Comparison of ENCODE assay signal across 14 cellular contexts in genomic region chr20:17663040-17663399, GRCh38. TPM values are rescaled to one million over a fixed set of nuclear protein-coding genes. Genes with fewer than 3 reads are reported as not detected.
DNase-seq lines count a peak whose midpoint lies in the region; ATAC-seq and TF ChIP-seq lines count a peak whose summit lies in the region.
"Had no signal": no experiment of that assay in that cellular context is flagged by ENCODE, and none has a peak within 500 bp of the region (broad histone marks: within the 10 kb centered on the region; RNA-seq: fewer than 3 reads in every experiment).

No MANE protein-coding gene starts in this region.

- H3K36me3 ChIP-seq in A673 (ENCODE audit: insufficient read depth, low read length, poor library complexity, severe bottlenecking), result peaks cover 28% of the 10 kb centered on the region
- H3K36me3 ChIP-seq in body of pancreas (replicated peaks in 1 of 2; ENCODE audit: insufficient read depth in 1 of 2, low read depth in 2 of 2), result peaks cover 7 to 16% of the 10 kb centered on the region in 2 donors

- no peak for TF ChIP-seq CTCF in A673 (conservative IDR thresholded peaks at IDR 0.05; ENCODE audit: low read depth, low read length)
- no peak for TF ChIP-seq CTCF in body of pancreas (IDR thresholded peaks at IDR 0.05)

- H3K4me1 ChIP-seq in A673 (ENCODE audit: insufficient read depth, low read length, poor library complexity, severe bottlenecking), result peaks cover 60% of the 10 kb centered on the region
- peaks cover 92% of the 10 kb centered on the region for H3K4me1 ChIP-seq in body of pancreas

- CTCF ChIA-PET in A673 (lab: Charles Lee), result no interaction called here
- CTCF ChIA-PET in activated CD4-positive, alpha-beta T cell treated with anti-CD3 and anti-CD28 coated beads for 36 hours (lab: Charles Lee), result no interaction called here

- H3K27ac ChIP-seq in A673 (ENCODE audit: low read depth, low read length, poor library complexity, severe bottlenecking) (peak overlapping the region; percentile 58), body of pancreas (peak overlapping the region in 3 of 4 donors; percentile 60 to 77 (median 73))

- peak overlapping the region in 5 of 6 donors; percentile 3 to 90 (median 83) for H3K27ac Mint-ChIP-seq in immature natural killer cell
- no peak overlapping the region for H3K27ac Mint-ChIP-seq in activated CD4-positive, alpha-beta T cell treated with anti-CD3 and anti-CD28 coated beads for 36 hours
- H3K27ac Mint-ChIP-seq in stimulated activated naive B cell treated with anti-CD40 and anti-IgM and Interleukin-4, amounts not matched to agents 10 μg/mL and 1 μg/mL and 100 μg/mL, for 72 hours, result no peak overlapping the region
- no peak overlapping the region for H3K27ac Mint-ChIP-seq in activated T-helper 2 cell treated with anti-CD3 and anti-CD28 coated beads, Interferon-gamma antibody, Interleukin-2, Interleukin-4, amounts not matched to agents 10 μg/mL and 5 μg/mL and 100 μg/mL, durations not matched to agents 14 hours and 24 hours and 36 hours
- H3K27ac Mint-ChIP-seq: activated B cell treated with CpG ODN at 0.5 μM for 24 hours had no signal

- no peaks in the 10 kb centered on the region for H3K27me3 ChIP-seq in A673 (replicated peaks; ENCODE audit: insufficient read depth, low read depth, low read length, poor library complexity)
- no peaks in the 10 kb centered on the region for H3K27me3 ChIP-seq in body of pancreas

- no peaks in the 10 kb centered on the region for H3K9me3 Mint-ChIP-seq in immature natural killer cell
- peaks cover 2% of the 10 kb centered on the region for H3K9me3 Mint-ChIP-seq in activated CD4-positive, alpha-beta T cell treated with anti-CD3 and anti-CD28 coated beads for 36 hours (ENCODE audit: low read depth)
- H3K9me3 Mint-ChIP-seq in stimulated activated naive B cell treated with anti-CD40 and anti-IgM and Interleukin-4, amounts not matched to agents 10 μg/mL and 1 μg/mL and 100 μg/mL, for 72 hours, result peaks cover 3 to 4% of the 10 kb centered on the region in 2 donors
- H3K9me3 Mint-ChIP-seq in activated T-helper 2 cell treated with anti-CD3 and anti-CD28 coated beads, Interferon-gamma antibody, Interleukin-2, Interleukin-4, amounts not matched to agents 10 μg/mL and 5 μg/mL and 100 μg/mL, durations not matched to agents 14 hours and 24 hours and 36 hours, result peaks cover 6% of the 10 kb centered on the region

- DNase-seq in A673 (ENCODE audit: low spot score) (no peak), body of pancreas (peak in 2 of 4 donors; percentile 10 to 11), immature natural killer cell (no peak), putamen (ENCODE audit: low spot score) (peak; percentile 45), SW480 (ENCODE audit: low spot score) (no peak)
- no peak for DNase-seq in activated CD4-positive, alpha-beta T cell treated with anti-CD3 and anti-CD28 coated beads for 36 hours
- DNase-seq in stimulated activated naive B cell treated with anti-CD40 and anti-IgM and Interleukin-4, amounts not matched to agents 10 μg/mL and 1 μg/mL and 100 μg/mL, for 72 hours, result no peak
- DNase-seq in activated T-helper 2 cell treated with anti-CD3 and anti-CD28 coated beads, Interferon-gamma antibody, Interleukin-2, Interleukin-4, amounts not matched to agents 10 μg/mL and 5 μg/mL and 100 μg/mL, durations not matched to agents 14 hours and 24 hours and 36 hours (ENCODE audit: low spot score), result no peak
- DNase-seq: activated B cell treated with CpG ODN at 0.5 μM for 24 hours; stimulated activated naive CD4-positive, alpha-beta T cell treated with Interleukin-2 at 50 U/mL for 16 hours had no signal

- 38 to 49% methylated on average over 13 of the region's 13 CpGs for WGBS in body of pancreas, 2 donors

- peaks cover 0 to 3% (median 3%) of the 10 kb centered on the region in 3 donors for H3K27me3 Mint-ChIP-seq in immature natural killer cell (ENCODE audit: low read depth in 3 of 3)
- H3K27me3 Mint-ChIP-seq in activated CD4-positive, alpha-beta T cell treated with anti-CD3 and anti-CD28 coated beads for 36 hours, result no peaks in the 10 kb centered on the region
- H3K27me3 Mint-ChIP-seq in stimulated activated naive B cell treated with anti-CD40 and anti-IgM and Interleukin-4, amounts not matched to agents 10 μg/mL and 1 μg/mL and 100 μg/mL, for 72 hours, result no peaks in the 10 kb centered on the region
- no peaks in the 10 kb centered on the region for H3K27me3 Mint-ChIP-seq in activated T-helper 2 cell treated with anti-CD3 and anti-CD28 coated beads, Interferon-gamma antibody, Interleukin-2, Interleukin-4, amounts not matched to agents 10 μg/mL and 5 μg/mL and 100 μg/mL, durations not matched to agents 14 hours and 24 hours and 36 hours (ENCODE audit: low read depth)
- H3K27me3 Mint-ChIP-seq: activated B cell treated with CpG ODN at 0.5 μM for 24 hours; dendritic cell treated with granulocyte-macrophage colony-stimulating factor and Interleukin-4, amounts not matched to agents 40 ng/mL and 50 ng/mL, for 4 days had no signal

- ATAC-seq in body of pancreas, result no peak
- no peak for ATAC-seq in activated CD4-positive, alpha-beta T cell treated with anti-CD3 and anti-CD28 coated beads for 36 hours
- no peak for ATAC-seq in stimulated activated naive B cell treated with anti-CD40 and anti-IgM and Interleukin-4, amounts not matched to agents 10 μg/mL and 1 μg/mL and 100 μg/mL, for 72 hours (replicated peaks)
- ATAC-seq: SK-N-SH treated with all-trans-retinoic acid at 6 μM for 48 hours had no signal

- POLR2A ChIA-PET in A673 (lab: Charles Lee; ENCODE audit: low non-redundant PET), result no interaction called here
- POLR2A ChIA-PET in activated CD4-positive, alpha-beta T cell treated with anti-CD3 and anti-CD28 coated beads for 36 hours (lab: Charles Lee), result no interaction called here

- H3K36me3 Mint-ChIP-seq in immature natural killer cell, result peaks cover 16% of the 10 kb centered on the region in 3 donors
- H3K36me3 Mint-ChIP-seq in activated CD4-positive, alpha-beta T cell treated with anti-CD3 and anti-CD28 coated beads for 36 hours (ENCODE audit: low read depth), result peaks cover 19% of the 10 kb centered on the region
- H3K36me3 Mint-ChIP-seq in stimulated activated naive B cell treated with anti-CD40 and anti-IgM and Interleukin-4, amounts not matched to agents 10 μg/mL and 1 μg/mL and 100 μg/mL, for 72 hours, result peaks cover 32 to 38% of the 10 kb centered on the region in 2 donors
- peaks cover 46% of the 10 kb centered on the region for H3K36me3 Mint-ChIP-seq in activated T-helper 2 cell treated with anti-CD3 and anti-CD28 coated beads, Interferon-gamma antibody, Interleukin-2, Interleukin-4, amounts not matched to agents 10 μg/mL and 5 μg/mL and 100 μg/mL, durations not matched to agents 14 hours and 24 hours and 36 hours (ENCODE audit: low read depth)

- no peak for TF ChIP-seq POLR2A in body of pancreas (IDR thresholded peaks at IDR 0.05)

- H3K4me3 ChIP-seq in A673 (ENCODE audit: low read depth, low read length, poor library complexity, severe bottlenecking) (no peak overlapping the region), body of pancreas (no peak overlapping the region)

- BruUV-seq in A673 (replicated peaks; lab: Mats Ljungman, UMichigan), result no TSS peak

- H3K4me1 Mint-ChIP-seq in immature natural killer cell, result peaks cover 67 to 88% of the 10 kb centered on the region in 2 donors
- peaks cover 39% of the 10 kb centered on the region for H3K4me1 Mint-ChIP-seq in activated CD4-positive, alpha-beta T cell treated with anti-CD3 and anti-CD28 coated beads for 36 hours
- peaks cover 45 to 77% of the 10 kb centered on the region in 2 donors for H3K4me1 Mint-ChIP-seq in stimulated activated naive B cell treated with anti-CD40 and anti-IgM and Interleukin-4, amounts not matched to agents 10 μg/mL and 1 μg/mL and 100 μg/mL, for 72 hours
- peaks cover 59% of the 10 kb centered on the region for H3K4me1 Mint-ChIP-seq in activated T-helper 2 cell treated with anti-CD3 and anti-CD28 coated beads, Interferon-gamma antibody, Interleukin-2, Interleukin-4, amounts not matched to agents 10 μg/mL and 5 μg/mL and 100 μg/mL, durations not matched to agents 14 hours and 24 hours and 36 hours (ENCODE audit: low read depth)

- H3K4me3 Mint-ChIP-seq in immature natural killer cell, result peak overlapping the region in 4 of 5 donors; percentile 29 to 78 (median 75)
- H3K4me3 Mint-ChIP-seq in activated CD4-positive, alpha-beta T cell treated with anti-CD3 and anti-CD28 coated beads for 36 hours, result no peak overlapping the region
- no peak overlapping the region for H3K4me3 Mint-ChIP-seq in stimulated activated naive B cell treated with anti-CD40 and anti-IgM and Interleukin-4, amounts not matched to agents 10 μg/mL and 1 μg/mL and 100 μg/mL, for 72 hours
- H3K4me3 Mint-ChIP-seq in activated T-helper 2 cell treated with anti-CD3 and anti-CD28 coated beads, Interferon-gamma antibody, Interleukin-2, Interleukin-4, amounts not matched to agents 10 μg/mL and 5 μg/mL and 100 μg/mL, durations not matched to agents 14 hours and 24 hours and 36 hours (ENCODE audit: low read depth), result no peak overlapping the region
- H3K4me3 Mint-ChIP-seq: activated B cell treated with CpG ODN at 0.5 μM for 24 hours had no signal

- H3K9me3 ChIP-seq in A673 (ENCODE audit: low read depth, low read length, poor library complexity, severe bottlenecking), result peaks cover 8% of the 10 kb centered on the region
- H3K9me3 ChIP-seq in body of pancreas, result no peaks in the 10 kb centered on the region

- intact Hi-C loops in A673 (cut with micrococcal nuclease; ENCODE audit: unreplicated experiment) (loop anchor here (5.0 to 10.0 kb wide), 2 partner anchors 96 to 332 kb away; no protein-coding TSS in a partner anchor), body of pancreas (cut with DNase I) (no loop called here)
- intact Hi-C loops in activated CD4-positive, alpha-beta T cell treated with anti-CD3 and anti-CD28 coated beads for 36 hours (cut with DNase I, micrococcal nuclease), result no loop called here
- intact Hi-C loops in activated T-helper 2 cell treated with anti-CD3 and anti-CD28 coated beads, Interferon-gamma antibody, Interleukin-2, Interleukin-4, amounts not matched to agents 10 μg/mL and 5 μg/mL and 100 μg/mL, durations not matched to agents 14 hours and 24 hours and 36 hours (cut with micrococcal nuclease), result loop anchor here (5.0 to 10.0 kb wide), 2 partner anchors 128 to 234 kb away; partner anchors contain the start of gene BFSP1

RNA-seq across cellular contexts. Expression of gene RRBP1, which starts 19.0 kb away (rescaled TPM):
- 75.9 and 82.8 TPM in 2 replicates for total RNA-seq in A673 (2021)
- total RNA-seq in body of pancreas, result 100 to 1,000 TPM; 313 to 511 TPM
- polyA plus RNA-seq in immature natural killer cell, result 10 to 100 TPM in 1 of 3 donors, 1 to 10 TPM in 2; 4.1 to 39.0 (median 5.7) TPM
- 10 to 100 TPM; 21.1 to 24.9 TPM for total RNA-seq in activated CD4-positive, alpha-beta T cell treated with anti-CD3 and anti-CD28 coated beads for 36 hours
- 73.1 and 73.6 TPM in 2 replicates for total RNA-seq in activated T-helper 2 cell treated with anti-CD3 and anti-CD28 coated beads, Interferon-gamma antibody, Interleukin-2, Interleukin-4, amounts not matched to agents 10 μg/mL and 5 μg/mL and 100 μg/mL, durations not matched to agents 14 hours and 24 hours and 36 hours

RNA-seq across cellular contexts. Expression of gene BANF2, which starts 36.7 kb away (rescaled TPM):
- total RNA-seq in A673 (2021) (not detected in 2 replicates), body of pancreas (1 to 10 TPM in 1 of 2 donors, not detected in 1; 4.0 TPM)
- polyA plus RNA-seq in immature natural killer cell, result not detected
- not detected for total RNA-seq in activated CD4-positive, alpha-beta T cell treated with anti-CD3 and anti-CD28 coated beads for 36 hours
- not detected in 2 replicates for total RNA-seq in activated T-helper 2 cell treated with anti-CD3 and anti-CD28 coated beads, Interferon-gamma antibody, Interleukin-2, Interleukin-4, amounts not matched to agents 10 μg/mL and 5 μg/mL and 100 μg/mL, durations not matched to agents 14 hours and 24 hours and 36 hours
- total RNA-seq: activated B cell treated with CpG ODN at 0.5 μM for 24 hours, mucosa of gallbladder, renal cortical epithelial cell had no signal

Comparison
In these comparisons a context has a peak if more than half of its experiments do, and no peak if none do; other contexts are left out.
1. H3K27ac Mint-ChIP-seq: peak in immature natural killer cell (5 of 6); none in activated CD4-positive, alpha-beta T cell treated with anti-CD3 and anti-CD28 coated beads for 36 hours (single experiment), stimulated activated naive B cell treated with anti-CD40 and anti-IgM and Interleukin-4, amounts not matched to agents 10 μg/mL and 1 μg/mL and 100 μg/mL, for 72 hours (single experiment) and activated T-helper 2 cell treated with anti-CD3 and anti-CD28 coated beads, Interferon-gamma antibody, Interleukin-2, Interleukin-4, amounts not matched to agents 10 μg/mL and 5 μg/mL and 100 μg/mL, durations not matched to agents 14 hours and 24 hours and 36 hours (single experiment).
2. H3K4me3 Mint-ChIP-seq: peak in immature natural killer cell (4 of 5); none in activated CD4-positive, alpha-beta T cell treated with anti-CD3 and anti-CD28 coated beads for 36 hours (single experiment), stimulated activated naive B cell treated with anti-CD40 and anti-IgM and Interleukin-4, amounts not matched to agents 10 μg/mL and 1 μg/mL and 100 μg/mL, for 72 hours (0 of 2) and activated T-helper 2 cell treated with anti-CD3 and anti-CD28 coated beads, Interferon-gamma antibody, Interleukin-2, Interleukin-4, amounts not matched to agents 10 μg/mL and 5 μg/mL and 100 μg/mL, durations not matched to agents 14 hours and 24 hours and 36 hours (single experiment).
3. intact Hi-C loops: an anchor here in A673 (5.0 to 10.0 kb wide) and activated T-helper 2 cell treated with anti-CD3 and anti-CD28 coated beads, Interferon-gamma antibody, Interleukin-2, Interleukin-4, amounts not matched to agents 10 μg/mL and 5 μg/mL and 100 μg/mL, durations not matched to agents 14 hours and 24 hours and 36 hours (5.0 to 10.0 kb wide); none called in body of pancreas and activated CD4-positive, alpha-beta T cell treated with anti-CD3 and anti-CD28 coated beads for 36 hours.